In genomic region chr14:69612014-69612758, GRCh38 we compare ENCODE assay signal across 8 cellular contexts. TPM values are rescaled to one million over a fixed set of nuclear protein-coding genes. Genes with fewer than 3 reads are reported as not detected.
DNase-seq lines count a peak whose midpoint lies in the region; ATAC-seq, FAIRE-seq and TF ChIP-seq lines count a peak whose summit lies in the region.

No MANE protein-coding gene starts in this region.

- peak overlapping the region; percentile 82 for H3K27ac ChIP-seq in SJSA1

- H3K4me1 ChIP-seq in SJSA1 (replicated peaks) (peaks cover 40% of the 10 kb centered on the region), iPS-15b (ENCODE audit: control insufficient read depth, insufficient read depth, low read length) (peaks cover 18% of the 10 kb centered on the region)

- no peaks in the 10 kb centered on the region; the same call in 1 of the 2 replicates for H3K36me3 ChIP-seq in SJSA1
- no peaks in the 10 kb centered on the region for H3K36me3 ChIP-seq in iPS-15b (ENCODE audit: control insufficient read depth, insufficient read depth, low read length)

- no peaks in the 10 kb centered on the region for H3K27me3 ChIP-seq in SJSA1 (replicated peaks)
- H3K27me3 ChIP-seq in iPS-15b (ENCODE audit: control insufficient read depth, insufficient read depth, low read length): peaks cover 10% of the 10 kb centered on the region

- ATAC-seq in GM18909 (IDR thresholded peaks at IDR 0.05; ENCODE audit: poor library complexity, unreplicated experiment) (peak; percentile 25), HG03442 (IDR thresholded peaks at IDR 0.05; ENCODE audit: unreplicated experiment) (peak; percentile 13)

- FAIRE-seq in GM19239 (lab: Jason Lieb, UNC): no peak

- TF ChIP-seq CTCF in astrocyte of the spinal cord (IDR thresholded peaks at IDR 0.05; ENCODE audit: low read depth, low read length): no peak

- in situ Hi-C loops in astrocyte of the spinal cord (cut with HindIII; ENCODE audit: low sequenced_read_pairs): no loop called here

- H3K4me3 ChIP-seq in SJSA1 (peak overlapping the region; percentile 95), astrocyte of the spinal cord (ENCODE audit: low read depth, low read length) (peak overlapping the region; percentile 81), iPS-15b (ENCODE audit: low read depth, low read length) (peak overlapping the region; percentile 69), skeletal muscle cell (ENCODE audit: low read depth, low read length) (peak overlapping the region; percentile 82)

- H3K9me3 ChIP-seq in SJSA1 (replicated peaks) (0 out of 2 replicates have a peak, but pooled peaks cover 2% of the 10 kb centered on the region), iPS-15b (ENCODE audit: control insufficient read depth, insufficient read depth, low read length) (no peaks in the 10 kb centered on the region)

- H3K9ac ChIP-seq in iPS-15b (ENCODE audit: low read depth, low read length): no peak overlapping the region

- DNase-seq in 8988T (peak; percentile 27), SJSA1 (ENCODE audit: low read depth in 1 of 2, low spot score in 2 of 2) (peak in 1 of 2 experiments; percentile 47), astrocyte of the spinal cord (ENCODE audit: low read depth, low spot score) (peak; percentile 29), skeletal muscle cell (ENCODE audit: low read depth) (no peak), GM19239 (ENCODE audit: insufficient read length, low spot score) (no peak)

RNA-seq across cellular contexts. Expression of gene SUSD6, which starts 0.8 kb away (rescaled TPM):
- total RNA-seq in SJSA1 (2014; rRNA removed; shearing (Covaris generic)): 5.9 and 6.4 TPM in 2 replicates

RNA-seq across cellular contexts. Expression of gene CCDC177, which starts 37.5 kb away (rescaled TPM):
- not detected in 2 replicates for total RNA-seq in SJSA1 (2014; rRNA removed; shearing (Covaris generic))

Comparison
In these comparisons a context has a peak if more than half of its experiments do, and no peak if none do; other contexts are left out.
1. DNase-seq: peak in 8988T (single experiment) and astrocyte of the spinal cord (single experiment); none in skeletal muscle cell (single experiment) and GM19239 (single experiment).
2. Peak in every context shown above with its lines, with median percentiles within 50 percentile points of each other: H3K4me3 ChIP-seq.